In the genomic region with DNA sequence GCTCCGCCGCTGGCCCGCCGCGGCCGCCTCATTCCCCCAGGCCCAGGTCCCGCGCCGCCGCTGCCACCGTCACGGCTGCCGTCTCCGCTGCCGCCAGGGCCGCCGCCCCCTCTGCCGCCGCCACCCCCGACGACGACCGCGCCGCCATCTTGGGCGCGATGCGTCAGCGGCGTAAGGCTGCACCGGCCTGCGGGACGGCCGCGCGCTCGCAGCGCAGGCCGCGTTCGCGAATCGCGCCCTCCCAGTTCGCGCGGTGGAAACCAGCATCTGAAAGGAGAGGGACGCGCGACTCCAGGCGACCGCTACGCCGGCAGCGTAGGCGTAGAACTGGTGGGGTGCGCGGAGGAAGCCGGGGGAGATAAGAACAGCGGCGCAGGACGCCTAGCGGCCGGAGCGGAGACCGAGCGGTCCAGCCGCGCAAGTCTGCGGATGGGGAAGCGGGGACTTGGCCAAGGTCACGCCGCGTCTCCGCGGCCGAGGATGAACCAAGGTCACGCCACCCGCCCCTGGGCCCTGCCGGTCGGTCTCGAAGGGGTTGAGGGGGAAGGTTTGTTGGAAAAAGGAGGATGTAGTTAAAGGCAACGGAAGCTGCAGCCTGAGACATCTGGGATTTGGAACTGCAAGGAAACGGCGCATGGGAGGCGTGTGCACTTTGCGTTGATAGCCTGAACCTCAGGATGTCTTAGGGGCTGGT, we compare ENCODE assay signal across 8 cellular contexts. TPM values are rescaled to one million over a fixed set of nuclear protein-coding genes. Genes with fewer than 3 reads are reported as not detected.
DNase-seq lines count a peak whose midpoint lies in the region; ATAC-seq, FAIRE-seq and TF ChIP-seq lines count a peak whose summit lies in the region.

Gene NUDT3 (minus strand): TSS at position 173 of the 694 bp plus-strand sequence. CDS start 307 bp downstream, outside the sequence.

- no peaks in the 10 kb centered on the region for H3K9me3 ChIP-seq in RWPE2 (ENCODE audit: severe bottlenecking)

- H3K27me3 Mint-ChIP-seq in nephron progenitor cell (ENCODE audit: low read depth, poor library complexity), result peaks cover 5% of the 10 kb centered on the region
- no peaks in the 10 kb centered on the region for H3K27me3 Mint-ChIP-seq in stimulated activated naive CD8-positive, alpha-beta T cell treated with anti-CD3 and anti-CD28 coated beads, Interleukin-15, amount 100 ng/mL, for 72 hours

- H3K4me1 ChIP-seq in RWPE2 (ENCODE audit: insufficient read depth, poor library complexity, severe bottlenecking), result peaks cover 5% of the 10 kb centered on the region

- H3K36me3 Mint-ChIP-seq in nephron progenitor cell (ENCODE audit: low read depth), result peaks cover 22% of the 10 kb centered on the region

- FAIRE-seq in H54 (lab: Jason Lieb, UNC), result peak; percentile 93

- H3K4me3 ChIP-seq in RWPE2 (ENCODE audit: severe bottlenecking) (peak within 1 kb of the TSS; percentile 95), fibroblast of the aortic adventitia (ENCODE audit: low read depth, low read length) (peak within 1 kb of the TSS; percentile 81)

- ATAC-seq in RWPE2 (ENCODE audit: low read depth), result peak; percentile 89
- ATAC-seq in stimulated activated naive CD8-positive, alpha-beta T cell treated with anti-CD3 and anti-CD28 coated beads, Interleukin-15, amount 100 ng/mL, for 72 hours, result peak; percentile 93

- H3K27me3 ChIP-seq in RWPE2 (ENCODE audit: insufficient read depth, poor library complexity, severe bottlenecking), result no peaks in the 10 kb centered on the region

- TF ChIP-seq CTCF in RWPE2 (IDR thresholded peaks at IDR 0.05; ENCODE audit: poor library complexity, severe bottlenecking) (peak; percentile 82), fibroblast of the aortic adventitia (IDR thresholded peaks at IDR 0.05; ENCODE audit: insufficient read depth, low read length) (peak; percentile 85), nephron progenitor cell (IDR thresholded peaks at IDR 0.05) (peak; percentile 63)

- peak; percentile 92 for DNase-seq in ELR (ENCODE audit: low read depth)
- peak; percentile 93 for DNase-seq in H54 (ENCODE audit: insufficient read length, low spot score)
- peak; percentile 95 for DNase-seq in LoVo (ENCODE audit: low spot score)
- DNase-seq in RWPE2 (ENCODE audit: low spot score), result peak; percentile 88
- peak; percentile 89 for DNase-seq in activated T-helper 9 cell treated with anti-CD3 and anti-CD28 coated beads, Interleukin-2, amount 50 U/mL, for 16 hours (ENCODE audit: low read depth)
- peak; percentile 94 for DNase-seq in fibroblast of the aortic adventitia (ENCODE audit: low read depth)
- peak; percentile 93 for DNase-seq in nephron progenitor cell
- peak; percentile 96 to 98 for DNase-seq in stimulated activated naive CD8-positive, alpha-beta T cell treated with anti-CD3 and anti-CD28 coated beads, Interleukin-15, amount 100 ng/mL, for 72 hours

- TF ChIP-seq POLR2A in H54 (IDR thresholded peaks at IDR 0.05; ENCODE audit: low read depth, low read length), result peak; percentile 95

- peak within 1 kb of the TSS; percentile 84 for H3K27ac ChIP-seq in RWPE2 (ENCODE audit: poor library complexity, severe bottlenecking)

- peaks cover 21% of the 10 kb centered on the region for H3K4me1 Mint-ChIP-seq in nephron progenitor cell
- H3K4me1 Mint-ChIP-seq in stimulated activated naive CD8-positive, alpha-beta T cell treated with anti-CD3 and anti-CD28 coated beads, Interleukin-15, amount 100 ng/mL, for 72 hours, result peaks cover 23% of the 10 kb centered on the region

- H3K4me3 Mint-ChIP-seq in nephron progenitor cell, result peak within 1 kb of the TSS; percentile 93
- H3K4me3 Mint-ChIP-seq in stimulated activated naive CD8-positive, alpha-beta T cell treated with anti-CD3 and anti-CD28 coated beads, Interleukin-15, amount 100 ng/mL, for 72 hours, result peak within 1 kb of the TSS; percentile 62

- H3K27ac Mint-ChIP-seq in nephron progenitor cell, result no peak within 1 kb of the TSS
- H3K27ac Mint-ChIP-seq in stimulated activated naive CD8-positive, alpha-beta T cell treated with anti-CD3 and anti-CD28 coated beads, Interleukin-15, amount 100 ng/mL, for 72 hours, result peak within 1 kb of the TSS; percentile 90 to 99

- peaks cover 18% of the 10 kb centered on the region for H3K9me3 Mint-ChIP-seq in nephron progenitor cell
- no peaks in the 10 kb centered on the region for H3K9me3 Mint-ChIP-seq in stimulated activated naive CD8-positive, alpha-beta T cell treated with anti-CD3 and anti-CD28 coated beads, Interleukin-15, amount 100 ng/mL, for 72 hours

- peaks cover 2% of the 10 kb centered on the region; the same call in 1 of the 2 replicates for H3K36me3 ChIP-seq in RWPE2 (ENCODE audit: low read depth)

RNA-seq across cellular contexts. Expression of gene NUDT3, which starts in this region (rescaled TPM):
- total RNA-seq in fibroblast of the aortic adventitia (ENCODE audit: low replicate concordance), result 24.4 and 34.6 TPM in 2 replicates

Comparison
In these comparisons a context has a peak if more than half of its experiments do, and no peak if none do; other contexts are left out.
1. Peak in every context shown above with its lines: DNase-seq, ATAC-seq, H3K4me3 ChIP-seq and H3K27ac ChIP-seq.